Comparison of ENCODE assay signal across 8 cellular contexts in genomic region chr6:85660181-85660611, GRCh38. TPM values are rescaled to one million over a fixed set of nuclear protein-coding genes. Genes with fewer than 3 reads are reported as not detected.
DNase-seq lines count a peak whose midpoint lies in the region; ATAC-seq and TF ChIP-seq lines count a peak whose summit lies in the region.

No MANE protein-coding gene starts in this region.

- no peak overlapping the region for H2AK5ac ChIP-seq in IMR-90 (ENCODE audit: low read depth, low read length)

- peak overlapping the region; percentile 4; the same call in 1 of the 2 replicates for H3K4me3 ChIP-seq in AG09309 (ENCODE audit: control insufficient read depth, low read depth, low read length)
- H3K4me3 ChIP-seq in IMR-90 (ENCODE audit: insufficient read depth, low read depth, low read length), result peak overlapping the region; percentile 2; the same call in 1 of the 2 replicates
- H3K4me3 ChIP-seq in astrocyte of the spinal cord (ENCODE audit: low read depth, low read length), result no peak overlapping the region
- H3K4me3 ChIP-seq in left lung, result no peak overlapping the region
- H3K4me3 ChIP-seq in Peyer's patch, result no peak overlapping the region

- peak overlapping the region; percentile 17; the same call in 1 of the 2 replicates for H3K9ac ChIP-seq in IMR-90 (ENCODE audit: low read depth, low read length)

- H2BK15ac ChIP-seq in IMR-90 (ENCODE audit: low read depth, low read length), result peak overlapping the region; percentile 26; the same call in 2 of the 3 replicates

- dilution Hi-C loops in IMR-90 (cut with HindIII; ENCODE audit: low sequenced_read_pairs, unreplicated experiment), result no loop called here

- peak overlapping the region; percentile 49 for H3K4me2 ChIP-seq in IMR-90 (ENCODE audit: low read depth, low read length)

- peak overlapping the region; percentile 61 for H3K56ac ChIP-seq in IMR-90 (ENCODE audit: extremely low read depth, insufficient read depth, low read length)

- H3K23ac ChIP-seq in IMR-90 (ENCODE audit: low read depth, low read length), result peak overlapping the region; percentile 42; the same call in 1 of the 2 replicates

- WGBS in IMR-90 (ENCODE audit: extremely low coverage in 2 of 2, insufficient read length in 1 of 2), 2 experiments, result 40% methylated on average over 1 of the region's 6 CpGs; no CpG with 5 or more reads in 1 of the 2 experiments

- intact Hi-C loops in IMR-90 (cut with micrococcal nuclease), result loop anchor here (2.0 kb wide), 2 partner anchors 15 to 19 kb away; no protein-coding TSS in a partner anchor
- intact Hi-C loops in left lung (cut with DNase I), result no loop called here

- peak overlapping the region; percentile 92 for H2BK120ac ChIP-seq in IMR-90 (ENCODE audit: low read depth, low read length)

- peak overlapping the region; percentile 68 for H3K14ac ChIP-seq in IMR-90 (replicated peaks; ENCODE audit: low read depth, low read length)

- H3K18ac ChIP-seq in IMR-90 (ENCODE audit: low read depth, low read length), result peak overlapping the region; percentile 16; the same call in 1 of the 2 replicates

- TF ChIP-seq RAD21 in IMR-90 (IDR thresholded peaks at IDR 0.05; ENCODE audit: low read length), result peak; percentile 6; the same call in 1 of the 2 replicates

- H4K8ac ChIP-seq in IMR-90 (ENCODE audit: low read depth in 2 of 2, low read length in 2 of 2), result peak overlapping the region; percentile 45 to 91

- TF ChIP-seq CTCF in AG09309 (IDR thresholded peaks at IDR 0.05; ENCODE audit: control insufficient read depth, insufficient read depth, low read depth, low read length, missing control alignments) (peak; percentile 39), IMR-90 (conservative IDR thresholded peaks at IDR 0.05; ENCODE audit: low read depth, low read length) (peak; percentile 26; the same call in 1 of the 2 replicates), astrocyte of the spinal cord (IDR thresholded peaks at IDR 0.05; ENCODE audit: low read depth, low read length) (peak; percentile 40), left lung (IDR thresholded peaks at IDR 0.05) (no peak), Peyer's patch (IDR thresholded peaks at IDR 0.05) (no peak)

- peak overlapping the region; percentile 70 for H3K4ac ChIP-seq in IMR-90 (ENCODE audit: low read depth, low read length)

- H3K36me3 ChIP-seq in IMR-90 (ENCODE audit: control insufficient read depth, insufficient read depth, low read length) (peaks cover under 1% of the 10 kb centered on the region; the same call in 1 of the 2 replicates), left lung (no peaks in the 10 kb centered on the region), Peyer's patch (no peaks in the 10 kb centered on the region)

- H3K27me3 ChIP-seq in IMR-90 (ENCODE audit: control insufficient read depth, insufficient read depth, low read length), result no peaks in the 10 kb centered on the region
- H3K27me3 ChIP-seq in left lung, result no peaks in the 10 kb centered on the region
- H3K27me3 ChIP-seq in Peyer's patch, result no peaks in the 10 kb centered on the region

- peak; percentile 100 for ATAC-seq in IMR-90 (ENCODE audit: low read depth)
- ATAC-seq in left lung, result peak; percentile 37
- ATAC-seq in HG03520 (IDR thresholded peaks at IDR 0.05; ENCODE audit: unreplicated experiment), result no peak
- no peak for ATAC-seq in HG02973 (IDR thresholded peaks at IDR 0.05; ENCODE audit: unreplicated experiment)

- H2BK20ac ChIP-seq in IMR-90 (ENCODE audit: low read depth, low read length), result peak overlapping the region; percentile 77

- H2AK9ac ChIP-seq in IMR-90 (replicated peaks; ENCODE audit: low read depth, low read length, poor library complexity), result peak overlapping the region; percentile 65

- H4K20me1 ChIP-seq in IMR-90 (ENCODE audit: insufficient read depth, low read length), result no peaks in the 10 kb centered on the region

- POLR2A ChIA-PET in IMR-90 (lab: Charles Lee; ENCODE audit: unreplicated experiment), result no interaction called here

- peak overlapping the region; percentile 80 for H2BK5ac ChIP-seq in IMR-90 (ENCODE audit: low read depth, low read length, poor library complexity, severe bottlenecking)

- H2AFZ ChIP-seq in IMR-90 (replicated peaks; ENCODE audit: low read length, poor library complexity), result peak overlapping the region; percentile 92

- H4K5ac ChIP-seq in IMR-90 (ENCODE audit: low read depth, low read length), result peak overlapping the region; percentile 37; the same call in 1 of the 2 replicates

- in situ Hi-C loops in IMR-90 (cut with MboI; ENCODE audit: low sequenced_read_pairs), result no loop called here
- in situ Hi-C loops in astrocyte of the spinal cord (cut with HindIII; ENCODE audit: low sequenced_read_pairs), result no loop called here

- CTCF ChIA-PET in IMR-90 (lab: Yijun Ruan, JAX), result no interaction called here

- no peaks in the 10 kb centered on the region for H3K79me1 ChIP-seq in IMR-90 (ENCODE audit: low read depth in 1 of 2, low read length in 2 of 2)

- TF ChIP-seq POLR2A in IMR-90 (IDR thresholded peaks at IDR 0.05; ENCODE audit: low read depth, low read length), result peak; percentile 71
- TF ChIP-seq POLR2A in Peyer's patch (IDR thresholded peaks at IDR 0.05), result no peak

- H3K27ac ChIP-seq in IMR-90 (ENCODE audit: insufficient read depth, low read length) (peak overlapping the region; percentile 68), left lung (no peak overlapping the region), Peyer's patch (no peak overlapping the region)

- H3K4me1 ChIP-seq in IMR-90 (ENCODE audit: control insufficient read depth, insufficient read depth, low read length), result peaks cover 2% of the 10 kb centered on the region; the same call in 1 of the 2 replicates
- no peaks in the 10 kb centered on the region for H3K4me1 ChIP-seq in left lung
- H3K4me1 ChIP-seq in Peyer's patch, result no peaks in the 10 kb centered on the region

- DNase-seq in AG09309 (ENCODE audit: low read depth), result peak; percentile 88
- peak; percentile 98 for DNase-seq in IMR-90
- DNase-seq in astrocyte of the spinal cord (ENCODE audit: low read depth, low spot score), result peak; percentile 96
- DNase-seq in left lung, result no peak
- DNase-seq in stimulated activated CD4-positive, alpha-beta T cell treated with anti-CD3 and anti-CD28 coated beads, Interleukin-4, amount 100 ng/mL, for 24 hours, result no peak
- DNase-seq in Peyer's patch, result no peak

- H3K9me3 ChIP-seq in IMR-90 (ENCODE audit: control insufficient read depth, insufficient read depth, low read length) (no peaks in the 10 kb centered on the region), left lung (peaks cover 0 to 8% of the 10 kb centered on the region in 2 donors), Peyer's patch (peaks cover 0 to 10% (median 0%) of the 10 kb centered on the region in 4 donors)

- H4K91ac ChIP-seq in IMR-90 (ENCODE audit: insufficient read depth, low read depth, low read length), result peak overlapping the region; percentile 77

- no TSS peak for BruUV-seq in IMR-90 (replicated peaks; lab: Mats Ljungman, UMichigan)

- 0 out of 2 replicates have a peak, but pooled peaks cover 3% of the 10 kb centered on the region for H3K9me1 ChIP-seq in IMR-90 (ENCODE audit: insufficient read depth, low read length)

TF ChIP-seq in IMR-90, 13 proteins besides CTCF, POLR2A, EP300 and RAD21:
- peak; percentile 7; the same call in 1 of the 2 replicates for TF ChIP-seq CEBPB (IDR thresholded peaks at IDR 0.05; ENCODE audit: low read depth, low read length)
- peak; percentile 19; the same call in 1 of the 2 replicates for TF ChIP-seq BHLHE40 (IDR thresholded peaks at IDR 0.05; ENCODE audit: low read depth, low read length)
- TF ChIP-seq RCOR1 (IDR thresholded peaks at IDR 0.05; ENCODE audit: insufficient replicate concordance, low read length), result no peak
- TF ChIP-seq RFX5 (IDR thresholded peaks at IDR 0.05; ENCODE audit: low read depth, low read length), result peak; percentile 44; the same call in 1 of the 2 replicates
- no peak for TF ChIP-seq ELK1 (IDR thresholded peaks at IDR 0.05; ENCODE audit: borderline replicate concordance, low read depth, low read length)
- TF ChIP-seq USF2 (IDR thresholded peaks at IDR 0.05; ENCODE audit: low read depth, low read length), result no peak
- peak; percentile 86 for TF ChIP-seq FOS (IDR thresholded peaks at IDR 0.05; ENCODE audit: low read depth, low read length)
- TF ChIP-seq MAZ (IDR thresholded peaks at IDR 0.05; ENCODE audit: borderline replicate concordance, low read depth, low read length), result peak; percentile 40; the same call in 1 of the 2 replicates
- TF ChIP-seq MXI1 (IDR thresholded peaks at IDR 0.05; ENCODE audit: borderline replicate concordance, low read depth, low read length), result peak; percentile 81; the same call in 1 of the 2 replicates
TF ChIP-seq in IMR-90: peak in this region for 6.

RNA-seq across cellular contexts. Expression of gene SYNCRIP, which starts 17.5 kb away (rescaled TPM):
- total RNA-seq in IMR-90 (2012; rRNA removed), result 59.3 and 120 TPM in 2 replicates
- 35.7 and 50.1 TPM in 2 replicates for polyA plus RNA-seq in IMR-90 (2012; rRNA removed)
- 5.8 and 7.5 TPM in 2 replicates for polyA plus RNA-seq in IMR-90 (2012; cell fraction: cytosol; rRNA removed)
- polyA plus RNA-seq in IMR-90 (2012; cell fraction: nucleus; rRNA removed; ENCODE audit: low replicate concordance), result 4.5 and 21.9 TPM in 2 replicates
- total RNA-seq in left lung, result 100 to 1,000 TPM in 1 of 2 donors, 10 to 100 TPM in 1; 72.2 to 119 TPM
- total RNA-seq in Peyer's patch, result 10 to 100 TPM; 32.4 to 52.8 (median 37.8) TPM

Comparison
In these comparisons a context has a peak if more than half of its experiments do, and no peak if none do; other contexts are left out.
1. DNase-seq: peak in AG09309 (single experiment), IMR-90 (single experiment) and astrocyte of the spinal cord (single experiment); none in left lung (0 of 2), stimulated activated CD4-positive, alpha-beta T cell treated with anti-CD3 and anti-CD28 coated beads, Interleukin-4, amount 100 ng/mL, for 24 hours (single experiment) and Peyer's patch (0 of 3).
2. H3K4me3 ChIP-seq: peak in AG09309 (single experiment) and IMR-90 (single experiment); none in astrocyte of the spinal cord (single experiment), left lung (0 of 2) and Peyer's patch (0 of 4).
3. CTCF ChIP-seq: peak in AG09309 (single experiment), IMR-90 (single experiment) and astrocyte of the spinal cord (single experiment); none in left lung (0 of 2) and Peyer's patch (0 of 6).
4. ATAC-seq: peak in IMR-90 (single experiment) and left lung (single experiment); none in HG03520 (single experiment) and HG02973 (single experiment).